8 cellular contexts compared by ENCODE assay signal in genomic region chr1:91884459-91885290, GRCh38. TPM values are rescaled to one million over a fixed set of nuclear protein-coding genes. Genes with fewer than 3 reads are reported as not detected.
DNase-seq lines count a peak whose midpoint lies in the region; ATAC-seq and TF ChIP-seq lines count a peak whose summit lies in the region.

No MANE protein-coding gene starts in this region.

- H3K27me3 Mint-ChIP-seq in activated T-cell treated with anti-CD3 and anti-CD28 coated beads, Interleukin-2, amount 50 U/mL, for 4 hours (ENCODE audit: low read depth): peaks cover 2% of the 10 kb centered on the region
- peaks cover 12% of the 10 kb centered on the region for H3K27me3 Mint-ChIP-seq in neural progenitor cell (ENCODE audit: insufficient read depth, low read depth)

- H3F3A ChIP-seq in MM.1S (ENCODE audit: insufficient read depth, low read length) (0 out of 2 replicates have a peak, but pooled peaks cover 3% of the 10 kb centered on the region), neural progenitor cell (ENCODE audit: low read depth) (peaks cover 14% of the 10 kb centered on the region)

- peak overlapping the region; percentile 93 for H3K4me3 Mint-ChIP-seq in activated T-cell treated with anti-CD3 and anti-CD28 coated beads, Interleukin-2, amount 50 U/mL, for 4 hours
- H3K4me3 Mint-ChIP-seq in neural progenitor cell: peak overlapping the region; percentile 95

- H3K27ac ChIP-seq in MM.1S (ENCODE audit: low read length): no peak overlapping the region
- H3K27ac ChIP-seq in fibroblast of lung (ENCODE audit: insufficient read depth, low read length): peak overlapping the region; percentile 88
- no peak overlapping the region for H3K27ac ChIP-seq in neural progenitor cell

- H3K27ac Mint-ChIP-seq in neural progenitor cell: no peak overlapping the region

- H2AFZ ChIP-seq in MM.1S (ENCODE audit: low read length) (peak overlapping the region; percentile 97), fibroblast of lung (ENCODE audit: low read length) (peak overlapping the region; percentile 22), neural progenitor cell (replicated peaks) (peak overlapping the region; percentile 96)

- DNase-seq in COLO668 (lab: John Stamatoyannopoulos, UW; ENCODE audit: unreplicated experiment): peak; percentile 26
- no peak for DNase-seq in MM.1S
- peak; percentile 28 for DNase-seq in activated T-cell treated with anti-CD3 and anti-CD28 coated beads, Interleukin-2, amount 50 U/mL, for 4 hours
- peak in 1 of 2 donors; percentile 46 for DNase-seq in fibroblast of lung (ENCODE audit: low read depth in 2 of 2)
- peak; percentile 59 for DNase-seq in neural progenitor cell (ENCODE audit: low spot score)

- H3K9ac ChIP-seq in MM.1S (ENCODE audit: low read length) (no peak overlapping the region; the same call in 1 of the 2 replicates), fibroblast of lung (ENCODE audit: insufficient read depth, low read length) (peak overlapping the region; percentile 87), neural progenitor cell (no peak overlapping the region)

- H3K9me3 ChIP-seq in MM.1S (replicated peaks; ENCODE audit: insufficient read depth, low read length) (no peaks in the 10 kb centered on the region), fibroblast of lung (ENCODE audit: control insufficient read depth, insufficient read depth, low read depth, low read length) (no peaks in the 10 kb centered on the region), neural progenitor cell (ENCODE audit: low read depth) (no peaks in the 10 kb centered on the region)

- H3K4me3 ChIP-seq in MM.1S (ENCODE audit: low read length) (peak overlapping the region; percentile 75), fibroblast of lung (replicated peaks in 1 of 4; ENCODE audit: control extremely low read depth in 1 of 4, insufficient read depth in 1 of 4, low read depth in 3 of 4, low read length in 4 of 4) (peak overlapping the region; percentile 82 to 99 (median 90)), neural progenitor cell (peak overlapping the region; percentile 84)

- ATAC-seq in activated T-cell treated with anti-CD3 and anti-CD28 coated beads, Interleukin-2, amount 50 U/mL, for 4 hours: peak; percentile 46 to 47
- ATAC-seq in HG02973 (IDR thresholded peaks at IDR 0.05; ENCODE audit: unreplicated experiment) (no peak), GM18519 (IDR thresholded peaks at IDR 0.05; ENCODE audit: low FRiP score, unreplicated experiment) (no peak), GM18858 (IDR thresholded peaks at IDR 0.05; ENCODE audit: unreplicated experiment) (no peak)

- H4K20me1 ChIP-seq in MM.1S (ENCODE audit: insufficient read depth, low read length): no peaks in the 10 kb centered on the region
- no peaks in the 10 kb centered on the region for H4K20me1 ChIP-seq in fibroblast of lung (ENCODE audit: control insufficient read depth, extremely low read depth, insufficient read depth, low read length)
- H4K20me1 ChIP-seq in neural progenitor cell (ENCODE audit: low read depth): peaks cover 9% of the 10 kb centered on the region

- no peaks in the 10 kb centered on the region for H3K79me2 ChIP-seq in MM.1S (ENCODE audit: low read length)
- peaks cover 47% of the 10 kb centered on the region for H3K79me2 ChIP-seq in fibroblast of lung (ENCODE audit: control insufficient read depth, insufficient read depth, low read length)
- H3K79me2 ChIP-seq in neural progenitor cell (ENCODE audit: low read depth): peaks cover 19% of the 10 kb centered on the region

- H3K4me1 ChIP-seq in MM.1S (ENCODE audit: low read length) (no peaks in the 10 kb centered on the region), fibroblast of lung (ENCODE audit: control insufficient read depth, extremely low read depth, insufficient read depth, low read length) (peaks cover under 1% of the 10 kb centered on the region), neural progenitor cell (peaks cover 15% of the 10 kb centered on the region)

- H3K9me3 Mint-ChIP-seq in activated T-cell treated with anti-CD3 and anti-CD28 coated beads, Interleukin-2, amount 50 U/mL, for 4 hours: no peaks in the 10 kb centered on the region
- H3K9me3 Mint-ChIP-seq in neural progenitor cell: no peaks in the 10 kb centered on the region

- TF ChIP-seq CTCF in MM.1S (IDR thresholded peaks at IDR 0.05; ENCODE audit: low read length) (no peak), fibroblast of lung (conservative IDR thresholded peaks at IDR 0.05 in 1 of 2, IDR thresholded peaks at IDR 0.05 in 1 of 2; ENCODE audit: low read depth in 1 of 2, low read length in 2 of 2) (no peak), neural progenitor cell (IDR thresholded peaks at IDR 0.05) (no peak)

- H3K36me3 ChIP-seq in MM.1S (replicated peaks; ENCODE audit: insufficient read depth, low read length) (no peaks in the 10 kb centered on the region), fibroblast of lung (ENCODE audit: control insufficient read depth, insufficient read depth, low read length) (no peaks in the 10 kb centered on the region), neural progenitor cell (no peaks in the 10 kb centered on the region)

- no peaks in the 10 kb centered on the region for H3K9me2 ChIP-seq in MM.1S (replicated peaks; ENCODE audit: insufficient read depth, low read length)

- H3K27me3 ChIP-seq in MM.1S (replicated peaks; ENCODE audit: insufficient read depth, low read length) (0 out of 2 replicates have a peak, but pooled peaks cover 3% of the 10 kb centered on the region), fibroblast of lung (ENCODE audit: control insufficient read depth, insufficient read depth, low read length) (no peaks in the 10 kb centered on the region), neural progenitor cell (peaks cover 40% of the 10 kb centered on the region)

- H3K36me3 Mint-ChIP-seq in activated T-cell treated with anti-CD3 and anti-CD28 coated beads, Interleukin-2, amount 50 U/mL, for 4 hours (ENCODE audit: insufficient read depth): peaks cover 4% of the 10 kb centered on the region
- H3K36me3 Mint-ChIP-seq in neural progenitor cell: no peaks in the 10 kb centered on the region

- peaks cover 39% of the 10 kb centered on the region for H3K4me1 Mint-ChIP-seq in activated T-cell treated with anti-CD3 and anti-CD28 coated beads, Interleukin-2, amount 50 U/mL, for 4 hours (ENCODE audit: low read depth)
- H3K4me1 Mint-ChIP-seq in neural progenitor cell: peaks cover 29% of the 10 kb centered on the region

- peak overlapping the region; percentile 95 for H3K4me2 ChIP-seq in MM.1S (ENCODE audit: low read depth, low read length)
- peak overlapping the region; percentile 84 for H3K4me2 ChIP-seq in fibroblast of lung (ENCODE audit: extremely low read depth, insufficient read depth, low read length)
- H3K4me2 ChIP-seq in neural progenitor cell: peak overlapping the region; percentile 97

RNA-seq across cellular contexts. Expression of gene TGFBR3, which starts 1.3 kb away (rescaled TPM):
- 10 to 100 TPM; 18.9 to 34.1 (median 20.0) TPM for total RNA-seq in activated T-cell treated with anti-CD3 and anti-CD28 coated beads, Interleukin-2, amount 50 U/mL, for 4 hours
- 31.6 and 98.1 TPM in 2 replicates for total RNA-seq in fibroblast of lung
- polyA plus RNA-seq in fibroblast of lung: 56.8 and 68.3 TPM in 2 replicates
- polyA plus RNA-seq in fibroblast of lung (2012): 22.3 and 32.9 TPM in 2 replicates
- polyA minus RNA-seq in fibroblast of lung (ENCODE audit: low replicate concordance): 115 and 133 TPM in 2 replicates
- 9.0 and 11.8 TPM in 2 replicates for total RNA-seq in neural progenitor cell (ENCODE audit: low replicate concordance)

Comparison
In these comparisons a context has a peak if more than half of its experiments do, and no peak if none do; other contexts are left out.
1. H2AFZ ChIP-seq: peak in every context shown above with its lines; median percentile 97 in MM.1S; 96 in neural progenitor cell; 22 in fibroblast of lung.
2. ATAC-seq: peak in activated T-cell treated with anti-CD3 and anti-CD28 coated beads, Interleukin-2, amount 50 U/mL, for 4 hours (2 of 2); none in HG02973 (single experiment), GM18519 (single experiment) and GM18858 (single experiment).
3. Peak in every context shown above with its lines, with median percentiles within 50 percentile points of each other: H3K4me2 ChIP-seq and H3K4me3 ChIP-seq.